31 cellular contexts compared by ENCODE assay signal in the genomic region with DNA sequence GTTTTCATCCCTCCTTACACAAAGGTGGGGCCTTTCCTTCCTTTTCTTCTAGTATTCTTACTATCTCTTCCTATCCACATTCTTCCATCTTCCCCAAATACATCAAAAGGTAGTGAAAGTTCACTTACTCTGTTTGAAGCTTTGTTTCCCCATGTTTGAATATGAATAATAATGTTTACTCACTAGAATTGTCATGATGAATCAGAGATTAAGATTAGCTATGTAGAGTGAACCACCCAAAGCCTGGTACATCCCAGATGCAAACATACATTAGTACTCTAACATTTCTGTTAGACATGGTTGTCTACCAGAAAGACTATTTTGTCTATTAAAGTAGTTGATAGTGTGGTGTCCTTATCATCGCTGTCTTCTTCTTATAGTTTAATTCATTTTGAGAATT.
"Had no signal": no experiment of that assay in that cellular context is flagged by ENCODE, and none has a peak within 500 bp of the region (broad histone marks: within the 10 kb centered on the region; RNA-seq: fewer than 3 reads in every experiment).

No MANE protein-coding gene starts in this region.

- H3K9ac ChIP-seq: parathyroid adenoma had no signal

- H3K4me3 ChIP-seq: dorsolateral prefrontal cortex, esophagus muscularis mucosa, heart right ventricle, lung, mucosa of descending colon, right lobe of liver, thoracic aorta, tibial nerve, upper lobe of left lung had no signal

- H3K27ac ChIP-seq: dorsolateral prefrontal cortex, epithelial cell of prostate, esophagus muscularis mucosa, heart right ventricle, neutrophil, parathyroid adenoma, right lobe of liver, thoracic aorta, tibial nerve, upper lobe of left lung had no signal

- H3K36me3 Mint-ChIP-seq: naive B cell; natural killer cell treated with Interleukin-12 subunit alpha and Interleukin-12 subunit beta and Interleukin-15 and Interleukin-18, amount 100 ng/mL, for 72 hours; stimulated activated naive B cell treated with anti-CD40 and anti-IgM and Interleukin-4, amounts not matched to agents 10 μg/mL and 1 μg/mL and 100 μg/mL, for 72 hours had no signal

- H3K36me3 ChIP-seq: esophagus muscularis mucosa, heart right ventricle, neutrophil, right lobe of liver, thoracic aorta, tibial nerve, upper lobe of left lung had no signal

- H3K9me3 ChIP-seq: esophagus muscularis mucosa, heart right ventricle, mucosa of descending colon, neutrophil, right lobe of liver, thoracic aorta, tibial nerve, upper lobe of left lung had no signal

- H3K79me2 ChIP-seq: parathyroid adenoma had no signal

- H3K4me1 ChIP-seq: esophagus muscularis mucosa, parathyroid adenoma, right lobe of liver, tibial nerve, upper lobe of left lung had no signal

- H3K4me3 Mint-ChIP-seq: mesothelial cell of epicardium; naive B cell; natural killer cell treated with Interleukin-12 subunit alpha and Interleukin-12 subunit beta and Interleukin-15 and Interleukin-18, amount 100 ng/mL, for 72 hours; neural crest cell; stimulated activated naive B cell treated with anti-CD40 and anti-IgM and Interleukin-4, amounts not matched to agents 10 μg/mL and 1 μg/mL and 100 μg/mL, for 72 hours; stimulated activated naive CD8-positive, alpha-beta T cell treated with anti-CD3 and anti-CD28 coated beads, Interleukin-15, Interleukin-2, amounts not matched to agents 100 ng/mL and 50 ng/mL, for 24 hours had no signal

- H3K4me1 Mint-ChIP-seq: mesothelial cell of epicardium; naive B cell; stimulated activated naive B cell treated with anti-CD40 and anti-IgM and Interleukin-4, amounts not matched to agents 10 μg/mL and 1 μg/mL and 100 μg/mL, for 72 hours had no signal

- H3K27me3 Mint-ChIP-seq: naive B cell; natural killer cell treated with Interleukin-12 subunit alpha and Interleukin-12 subunit beta and Interleukin-15 and Interleukin-18, amount 100 ng/mL, for 72 hours; progenitor cell of endocrine pancreas; stimulated activated naive B cell treated with anti-CD40 and anti-IgM and Interleukin-4, amounts not matched to agents 10 μg/mL and 1 μg/mL and 100 μg/mL, for 72 hours; stimulated activated naive CD8-positive, alpha-beta T cell treated with anti-CD3 and anti-CD28 coated beads, Interleukin-15, Interleukin-2, amounts not matched to agents 100 ng/mL and 50 ng/mL, for 24 hours had no signal

- H3K27me3 ChIP-seq: dorsolateral prefrontal cortex, esophagus muscularis mucosa, heart right ventricle, neutrophil, right lobe of liver, tibial nerve, upper lobe of left lung had no signal

- ATAC-seq: left lobe of liver; mucosa of descending colon; natural killer cell treated with Interleukin-12 subunit alpha and Interleukin-12 subunit beta and Interleukin-15 and Interleukin-18, amount 100 ng/mL, for 72 hours; right lobe of liver; stimulated activated naive B cell treated with anti-CD40 and anti-IgM and Interleukin-4, amounts not matched to agents 10 μg/mL and 1 μg/mL and 100 μg/mL, for 72 hours had no signal

- H2AFZ ChIP-seq: parathyroid adenoma had no signal

- DNase-seq: dorsolateral prefrontal cortex; effector CD4-positive, alpha-beta T cell; foreskin melanocyte; glutamatergic neuron; heart right ventricle; hypothalamus; mesenchymal stem cell; mucosa of descending colon; naive B cell; right lobe of liver; small intestine; stimulated activated CD4-positive, alpha-beta T cell treated with anti-CD3 and anti-CD28 coated beads, Interleukin-15, amount 100 ng/mL, for 24 hours; stimulated activated CD4-positive, alpha-beta T cell treated with anti-CD3 and anti-CD28 coated beads, Interleukin-2, amount 100 ng/mL, for 48 hours; stimulated activated naive B cell treated with anti-CD40 and anti-IgM and Interleukin-4, amounts not matched to agents 10 μg/mL and 1 μg/mL and 100 μg/mL, for 72 hours; upper lobe of left lung had no signal

- H3K27ac Mint-ChIP-seq: mesothelial cell of epicardium; naive B cell; natural killer cell treated with Interleukin-12 subunit alpha and Interleukin-12 subunit beta and Interleukin-15 and Interleukin-18, amount 100 ng/mL, for 72 hours; progenitor cell of endocrine pancreas; stimulated activated naive B cell treated with anti-CD40 and anti-IgM and Interleukin-4, amounts not matched to agents 10 μg/mL and 1 μg/mL and 100 μg/mL, for 72 hours; stimulated activated naive CD8-positive, alpha-beta T cell treated with anti-CD3 and anti-CD28 coated beads, Interleukin-15, Interleukin-2, amounts not matched to agents 100 ng/mL and 50 ng/mL, for 24 hours had no signal

- FAIRE-seq: colon, keratinocyte, small intestine, urothelium cell line had no signal
